In the genomic region with DNA sequence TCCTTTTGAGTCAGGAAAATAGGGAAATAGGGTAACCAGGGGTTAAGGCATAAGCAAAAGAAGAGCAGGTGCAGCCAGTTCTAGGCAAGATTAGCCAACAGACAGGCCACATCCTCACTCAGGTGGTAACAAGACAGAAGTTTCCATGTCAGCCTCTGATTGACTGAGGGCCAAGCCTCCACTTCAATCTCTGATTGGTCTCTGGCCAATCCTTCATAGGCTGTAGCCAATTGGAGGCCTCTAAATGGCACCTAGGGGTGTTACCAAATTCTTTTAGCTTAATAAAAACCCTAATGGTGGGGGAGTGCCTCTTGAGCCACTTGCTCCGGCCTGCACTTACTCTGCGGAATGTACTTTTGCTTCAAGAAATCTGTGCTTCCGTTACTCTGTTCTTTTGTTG, we compare ENCODE assay signal across 18 cellular contexts. TPM values are rescaled to one million over a fixed set of nuclear protein-coding genes. Genes with fewer than 3 reads are reported as not detected.
DNase-seq lines count a peak whose midpoint lies in the region; TF ChIP-seq lines count a peak whose summit lies in the region.
"Had no signal": no experiment of that assay in that cellular context is flagged by ENCODE, and none has a peak within 500 bp of the region (broad histone marks: within the 10 kb centered on the region; RNA-seq: fewer than 3 reads in every experiment).

No MANE protein-coding gene starts in this region.

- no peak overlapping the region for H3K4me2 ChIP-seq in Karpas-422 (ENCODE audit: low read depth, low read length, poor library complexity, severe bottlenecking)
- H3K4me2 ChIP-seq: GM23338 had no signal

- TF ChIP-seq CTCF in endodermal cell (conservative IDR thresholded peaks at IDR 0.05) = no peak

- no peaks in the 10 kb centered on the region for H3K4me1 Mint-ChIP-seq in endodermal cell
- H3K4me1 Mint-ChIP-seq: CD14-positive monocyte; CD8-positive, alpha-beta memory T cell; GM23338; IgD-negative memory B cell had no signal

- H3K27me3 ChIP-seq in Karpas-422 (ENCODE audit: low read length) (no peaks in the 10 kb centered on the region; the same call in 1 of the 2 replicates), endodermal cell (ENCODE audit: control insufficient read depth, insufficient read depth, low read length, poor library complexity, severe bottlenecking) (no peaks in the 10 kb centered on the region)

- no peak overlapping the region for H3K9ac ChIP-seq in Karpas-422 (ENCODE audit: low read length)
- H3K9ac ChIP-seq in endodermal cell (ENCODE audit: extremely low read depth, low read length, poor library complexity, severe bottlenecking) = no peak overlapping the region

- DNase-seq in DMS 273 (lab: John Stamatoyannopoulos, UW; ENCODE audit: unreplicated experiment) = peak; percentile 26
- DNase-seq in DMS 273 treated with DMSO at 0.1 percent for 48 hours (lab: John Stamatoyannopoulos, UW) = no peak
- peak; percentile 59 for DNase-seq in Karpas-422
- peak; percentile 11 for DNase-seq in endodermal cell
- DNase-seq in hypothalamus (lab: John Stamatoyannopoulos, UW) = no peak
- DNase-seq in germinal center (ENCODE audit: low spot score) = no peak
- DNase-seq in epidermal melanocyte (ENCODE audit: insufficient read length, low spot score) = no peak
- DNase-seq: Caco-2; CD8-positive, alpha-beta memory T cell; DMS79; H7 had no signal

- H3K36me3 Mint-ChIP-seq in endodermal cell (ENCODE audit: low read depth) = peaks cover 2% of the 10 kb centered on the region
- H3K36me3 Mint-ChIP-seq: CD14-positive monocyte had no signal

- H3K27me3 Mint-ChIP-seq in endodermal cell (ENCODE audit: insufficient read depth) = peaks cover 3% of the 10 kb centered on the region
- H3K27me3 Mint-ChIP-seq: IgD-negative memory B cell had no signal

- H3K27ac ChIP-seq in Karpas-422 (ENCODE audit: low read length) (no peak overlapping the region), endodermal cell (ENCODE audit: low read depth, low read length) (no peak overlapping the region)
- H3K27ac ChIP-seq: 22Rv1 had no signal

- H3K4me3 Mint-ChIP-seq in endodermal cell = no peak overlapping the region
- H3K4me3 Mint-ChIP-seq: CD14-positive monocyte; CD8-positive, alpha-beta memory T cell; GM23338 had no signal

- H3K9me2 ChIP-seq in Karpas-422 (replicated peaks; ENCODE audit: insufficient read depth, low read length) = no peaks in the 10 kb centered on the region

- H4K20me1 ChIP-seq in Karpas-422 (ENCODE audit: insufficient read depth, low read depth, low read length) = no peaks in the 10 kb centered on the region

- H3K79me2 ChIP-seq in Karpas-422 (ENCODE audit: low read length) = no peaks in the 10 kb centered on the region

- no peaks in the 10 kb centered on the region; the same call in 1 of the 2 replicates for H3K9me3 ChIP-seq in Karpas-422 (ENCODE audit: low read length)
- peaks cover 15% of the 10 kb centered on the region for H3K9me3 ChIP-seq in endodermal cell (ENCODE audit: control insufficient read depth, low read length)
- H3K9me3 ChIP-seq: Caco-2 had no signal

- peaks cover 25% of the 10 kb centered on the region for H3K9me3 Mint-ChIP-seq in endodermal cell

- H3K36me3 ChIP-seq in Karpas-422 (ENCODE audit: insufficient read depth, low read length) (no peaks in the 10 kb centered on the region), endodermal cell (ENCODE audit: control insufficient read depth, insufficient read depth, low read length) (no peaks in the 10 kb centered on the region)

- H2AFZ ChIP-seq in Karpas-422 (ENCODE audit: low read length) = no peak overlapping the region
- H2AFZ ChIP-seq: GM23338 had no signal

- WGBS in endodermal cell (ENCODE audit: insufficient coverage in 1 of 2, insufficient read length in 1 of 2), 2 experiments = 96 to 100% methylated on average over 3 of the region's 3 CpGs

- H3K4me3 ChIP-seq in Karpas-422 (ENCODE audit: low read length) (no peak overlapping the region), endodermal cell (ENCODE audit: low read length) (no peak overlapping the region)
- H3K4me3 ChIP-seq: GM23338 had no signal

- no peaks in the 10 kb centered on the region for H3K4me1 ChIP-seq in Karpas-422 (ENCODE audit: low read length)
- H3K4me1 ChIP-seq in endodermal cell (ENCODE audit: control insufficient read depth, insufficient read depth, low read length) = no peaks in the 10 kb centered on the region
- H3K4me1 ChIP-seq: Caco-2 had no signal

- no peak overlapping the region for H3K27ac Mint-ChIP-seq in endodermal cell
- H3K27ac Mint-ChIP-seq: CD14-positive monocyte, GM23338, IgD-negative memory B cell had no signal

RNA-seq across cellular contexts. Expression of a gene that starts 37.2 kb away (rescaled TPM):
- total RNA-seq in Karpas-422 (2014; rRNA removed; shearing (Covaris generic); ENCODE audit: low replicate concordance) = not detected in 2 replicates
- total RNA-seq in endodermal cell = not detected
- polyA plus RNA-seq in endodermal cell (2013, experiment 1 of 2) = not detected
- not detected for polyA plus RNA-seq in endodermal cell (2013, experiment 2 of 2)
- total RNA-seq: Caco-2; CD8-positive, alpha-beta memory T cell; G401; GM23338; H7; HT-29 had no signal
- polyA plus RNA-seq: BJ; CD14-positive monocyte; CD8-positive, alpha-beta memory T cell; GM23338; IgD-negative memory B cell had no signal

Comparison
In these comparisons a context has a peak if more than half of its experiments do, and no peak if none do; other contexts are left out.
1. DNase-seq: peak in DMS 273 (single experiment), Karpas-422 (single experiment) and endodermal cell (single experiment); none in DMS 273 treated with DMSO at 0.1 percent for 48 hours (single experiment), hypothalamus (0 of 51), germinal center (single experiment) and epidermal melanocyte (single experiment).